ENCODE assay signal across 33 cellular contexts in genomic region chr1:77546890-77547289, GRCh38.
"Had no signal": no experiment of that assay in that cellular context is flagged by ENCODE, and none has a peak within 500 bp of the region (broad histone marks: within the 10 kb centered on the region; RNA-seq: fewer than 3 reads in every experiment).

No MANE protein-coding gene starts in this region.

- DNase-seq: activated B cell treated with CpG ODN at 0.5 μM for 24 hours; activated CD4-positive, alpha-beta memory T cell treated with anti-CD3 and anti-CD28 coated beads for 36 hours; activated CD4-positive, alpha-beta T cell treated with anti-CD3 and anti-CD28 coated beads for 4 hours; activated CD4-positive, alpha-beta T cell treated with anti-CD3 and anti-CD28 coated beads, Interleukin-2, amount 50 U/mL, for 1 hour; activated CD4-positive, CD25-positive, alpha-beta regulatory T cell treated with anti-CD3 and anti-CD28 coated beads, Interleukin-2, amount 50 U/mL, for 72 hours; activated CD8-positive, alpha-beta memory T cell treated with anti-CD3 and anti-CD28 coated beads, Interleukin-2, amount 50 U/mL, for 4 hours; activated gamma-delta T cell treated with Interleukin-2 at 50 U/mL for 16 hours; activated naive CD4-positive, alpha-beta T cell treated with anti-CD3 and anti-CD28 coated beads for 36 hours; activated T-cell treated with anti-CD3 and anti-CD28 coated beads for 4 hours; activated T-cell treated with anti-CD3 and anti-CD28 coated beads, Interleukin-2, amount 50 U/mL, for 4 hours; amniotic stem cell; Karpas-422; KBM-7; NCI-H1105 treated with DMSO at 0.1 percent for 48 hours; NCI-H1436; NCI-H1694; NCI-H1930; NCI-H2081 treated with DMSO at 0.1 percent for 48 hours; NCI-H226; NCI-H524 treated with DMSO at 0.1 percent for 48 hours; PC-3; Peyer's patch; RPMI8226; SHP77 treated with DMSO at 0.1 percent for 48 hours; SK-N-SH; T-cell; T-helper 2 cell; T-helper 9 cell had no signal

- H3K27me3 ChIP-seq: ascending aorta, Peyer's patch, SJSA1 had no signal

- H3K9me3 Mint-ChIP-seq: activated B cell treated with CpG ODN at 0.5 μM for 24 hours; activated CD4-positive, alpha-beta memory T cell treated with anti-CD3 and anti-CD28 coated beads for 36 hours; activated naive CD4-positive, alpha-beta T cell treated with anti-CD3 and anti-CD28 coated beads for 36 hours; activated naive CD4-positive, alpha-beta T cell treated with anti-CD3 and anti-CD28 coated beads, Interleukin-2, amount 50 U/mL, for 72 hours; activated T-cell treated with anti-CD3 and anti-CD28 coated beads, Interleukin-2, amount 50 U/mL, for 4 hours; activated T-helper 1 cell treated with anti-CD3 and anti-CD28 coated beads, Interleukin-12 subunit alpha, Interleukin-12 subunit beta, Interleukin-2, Interleukin-4 antibody, amounts not matched to agents 30 ng/mL and 10 ng/mL and 1 ng/mL, durations not matched to agents 14 hours and 24 hours and 36 hours; T-cell had no signal

- H3K4me1 Mint-ChIP-seq: activated B cell treated with CpG ODN at 0.5 μM for 24 hours, T-cell had no signal

- H3K36me3 Mint-ChIP-seq: activated CD4-positive, alpha-beta memory T cell treated with anti-CD3 and anti-CD28 coated beads for 36 hours had no signal

- H3K4me3 ChIP-seq: ascending aorta, Peyer's patch, SJSA1 had no signal

- H3K4me1 ChIP-seq: ascending aorta, Peyer's patch had no signal

- H3K36me3 ChIP-seq: ascending aorta, Peyer's patch, SJSA1 had no signal

- H3K9me3 ChIP-seq: ascending aorta, Peyer's patch, SJSA1, SK-N-SH had no signal

- H3K27me3 Mint-ChIP-seq: activated CD4-positive, alpha-beta memory T cell treated with anti-CD3 and anti-CD28 coated beads for 36 hours; T-cell had no signal

- ATAC-seq: activated naive CD4-positive, alpha-beta T cell treated with anti-CD3 and anti-CD28 coated beads, Interleukin-2, amount 50 U/mL, for 72 hours; activated T-cell treated with anti-CD3 and anti-CD28 coated beads, Interleukin-2, amount 50 U/mL, for 4 hours; PC-3; T-cell had no signal

- H3K4me2 ChIP-seq: SK-N-SH had no signal

- H3K9ac ChIP-seq: SK-N-SH had no signal

- H3K4me3 Mint-ChIP-seq: activated B cell treated with CpG ODN at 0.5 μM for 24 hours; activated CD4-positive, alpha-beta memory T cell treated with anti-CD3 and anti-CD28 coated beads for 36 hours; activated naive CD4-positive, alpha-beta T cell treated with anti-CD3 and anti-CD28 coated beads for 36 hours; activated T-cell treated with anti-CD3 and anti-CD28 coated beads, Interleukin-2, amount 50 U/mL, for 4 hours; activated T-helper 1 cell treated with anti-CD3 and anti-CD28 coated beads, Interleukin-12 subunit alpha, Interleukin-12 subunit beta, Interleukin-2, Interleukin-4 antibody, amounts not matched to agents 30 ng/mL and 10 ng/mL and 1 ng/mL, durations not matched to agents 14 hours and 24 hours and 36 hours; T-cell had no signal

- H3K27ac Mint-ChIP-seq: activated B cell treated with CpG ODN at 0.5 μM for 24 hours; activated CD4-positive, alpha-beta memory T cell treated with anti-CD3 and anti-CD28 coated beads for 36 hours; activated naive CD4-positive, alpha-beta T cell treated with anti-CD3 and anti-CD28 coated beads for 36 hours; activated naive CD4-positive, alpha-beta T cell treated with anti-CD3 and anti-CD28 coated beads, Interleukin-2, amount 50 U/mL, for 72 hours; activated T-helper 1 cell treated with anti-CD3 and anti-CD28 coated beads, Interleukin-12 subunit alpha, Interleukin-12 subunit beta, Interleukin-2, Interleukin-4 antibody, amounts not matched to agents 30 ng/mL and 10 ng/mL and 1 ng/mL, durations not matched to agents 14 hours and 24 hours and 36 hours; T-cell had no signal

- H3K27ac ChIP-seq: ascending aorta, Peyer's patch, VCaP had no signal

- H3K9me2 ChIP-seq: SK-N-SH had no signal
